9 cellular contexts compared by ENCODE assay signal in the genomic region with DNA sequence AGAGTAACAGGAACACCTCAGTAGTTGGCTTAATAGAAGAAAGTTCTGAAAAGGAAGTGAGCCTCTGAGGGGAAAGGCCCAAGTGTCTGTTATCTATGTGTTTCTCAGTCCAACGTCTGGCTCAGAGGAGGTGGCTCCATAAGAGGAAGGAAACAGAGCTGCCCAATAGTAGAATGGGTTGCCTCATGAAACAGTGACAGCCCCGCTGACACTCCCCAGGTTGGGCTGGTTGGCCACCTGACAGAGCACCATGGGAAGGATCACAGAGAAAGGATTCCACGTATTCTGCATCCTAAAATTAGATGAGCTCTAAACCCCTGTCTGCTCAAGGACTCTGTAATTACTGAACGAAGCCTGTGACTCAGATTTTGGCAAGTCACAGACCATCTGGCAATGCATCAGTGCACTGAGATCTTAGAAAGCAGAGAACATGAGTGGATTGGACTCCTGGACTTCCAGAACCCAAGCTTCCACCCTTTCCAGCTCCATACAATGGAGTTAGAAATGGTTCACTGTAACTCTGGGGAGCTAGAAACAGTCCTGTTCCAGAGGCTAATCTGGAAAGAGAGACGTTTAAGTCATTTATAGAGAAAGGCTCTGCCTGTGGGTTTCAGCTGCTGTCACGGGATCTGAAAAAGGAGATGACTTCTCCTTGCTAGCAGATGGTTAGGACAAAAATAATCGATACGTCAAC. TPM values are rescaled to one million over a fixed set of nuclear protein-coding genes. Genes with fewer than 3 reads are reported as not detected.
DNase-seq lines count a peak whose midpoint lies in the region; ATAC-seq and TF ChIP-seq lines count a peak whose summit lies in the region.
"Had no signal": no experiment of that assay in that cellular context is flagged by ENCODE, and none has a peak within 500 bp of the region (broad histone marks: within the 10 kb centered on the region; RNA-seq: fewer than 3 reads in every experiment).

No MANE protein-coding gene starts in this region.

- H3K27me3 ChIP-seq in Caco-2 (replicated peaks; ENCODE audit: control insufficient read depth, insufficient read depth, low read length), result no peaks in the 10 kb centered on the region; the same call in 1 of the 2 replicates

- ATAC-seq in GM19351 (IDR thresholded peaks at IDR 0.05; ENCODE audit: unreplicated experiment), result peak; percentile 100
- ATAC-seq in HG03159 (IDR thresholded peaks at IDR 0.05; ENCODE audit: unreplicated experiment), result peak; percentile 98
- ATAC-seq in WTC11, result no peak
- ATAC-seq: K562 had no signal

- H3K36me3 Mint-ChIP-seq in WTC11, result no peaks in the 10 kb centered on the region
- H3K36me3 Mint-ChIP-seq in glutamatergic neuron (ENCODE audit: unreplicated experiment), result no peaks in the 10 kb centered on the region
- no peaks in the 10 kb centered on the region for H3K36me3 Mint-ChIP-seq in Caco-2 (ENCODE audit: insufficient read depth, unreplicated experiment)

- no peak overlapping the region for H3K4me3 ChIP-seq in Caco-2 (ENCODE audit: low read depth, low read length)
- H3K4me3 ChIP-seq: K562 had no signal

- no peaks in the 10 kb centered on the region for H3K9me3 ChIP-seq in Caco-2

- BruUV-seq in Caco-2 (replicated peaks; lab: Mats Ljungman, UMichigan), result no TSS peak

- POLR2A ChIA-PET in GM10248 (lab: Yijun Ruan, JAX) (interaction anchor here (0.6 to 1.7 kb wide), 2 partner anchors 19 to 78 kb away, joined by 3 to 7 read pairs; partner anchors contain the start of gene SCD), WTC11 (lab: Charles Lee) (no interaction called here), Caco-2 (lab: Charles Lee) (interaction anchor here (0.6 to 0.7 kb wide), 2 partner anchors 27 to 48 kb away, joined by 4 to 6 read pairs; no protein-coding TSS in a partner anchor)

- H3K4me3 Mint-ChIP-seq in WTC11 (no peak overlapping the region), glutamatergic neuron (ENCODE audit: unreplicated experiment) (no peak overlapping the region), Caco-2 (ENCODE audit: unreplicated experiment) (no peak overlapping the region)

- no peak overlapping the region for H3K27ac Mint-ChIP-seq in WTC11
- no peak overlapping the region for H3K27ac Mint-ChIP-seq in glutamatergic neuron (ENCODE audit: unreplicated experiment)
- H3K27ac Mint-ChIP-seq in Caco-2 (ENCODE audit: unreplicated experiment), result no peak overlapping the region

- no peaks in the 10 kb centered on the region for H3K4me1 Mint-ChIP-seq in WTC11
- peaks cover 11% of the 10 kb centered on the region for H3K4me1 Mint-ChIP-seq in glutamatergic neuron (ENCODE audit: low read depth, unreplicated experiment)
- no peaks in the 10 kb centered on the region for H3K4me1 Mint-ChIP-seq in Caco-2 (ENCODE audit: low read depth, unreplicated experiment)

- CTCF ChIA-PET in GM10248 (lab: Yijun Ruan, JAX) (interaction anchor here (1.4 to 7.5 kb wide), 3 partner anchors 12 to 344 kb away, joined by 3 to 70 read pairs (median 3); no protein-coding TSS in a partner anchor), WTC11 (lab: Charles Lee) (interaction anchor here (1.4 kb wide), 1 partner anchor 24 kb away, joined by 3 read pairs; no protein-coding TSS in a partner anchor), Caco-2 (lab: Charles Lee) (interaction anchor here (1.0 kb wide), 1 partner anchor 24 kb away, joined by 5 read pairs; no protein-coding TSS in a partner anchor)

- peak; percentile 84 for DNase-seq in GM10248 (ENCODE audit: extremely low spot score)
- peak; percentile 97 for DNase-seq in SKM-1 treated with dmso at 0.1 percent for 144 hours (lab: John Stamatoyannopoulos, UW; ENCODE audit: unreplicated experiment)
- peak; percentile 55 for DNase-seq in middle frontal gyrus (ENCODE audit: extremely low spot score, low spot score)
- no peak for DNase-seq in WTC11 (ENCODE audit: low spot score)
- DNase-seq in glutamatergic neuron, result no peak
- no peak for DNase-seq in Caco-2

- intact Hi-C loops in Caco-2 (cut with micrococcal nuclease; ENCODE audit: unreplicated experiment), result no loop called here

- no peaks in the 10 kb centered on the region for H3K4me1 ChIP-seq in Caco-2

- TF ChIP-seq CTCF in GM10248 (IDR thresholded peaks at IDR 0.05; ENCODE audit: control extremely low read depth, extremely low read depth, low read depth, missing control alignments) (no peak), WTC11 (IDR thresholded peaks at IDR 0.05) (no peak), glutamatergic neuron (IDR thresholded peaks at IDR 0.05; ENCODE audit: partially characterized antibody, unreplicated experiment) (no peak), Caco-2 (IDR thresholded peaks at IDR 0.05; ENCODE audit: insufficient read depth in 1 of 2, low read depth in 1 of 2, low read length in 1 of 2, severe bottlenecking in 1 of 2, unreplicated experiment in 1 of 2) (no peak)

- H3K27me3 Mint-ChIP-seq in WTC11 (ENCODE audit: low read depth) (peaks cover 50% of the 10 kb centered on the region), glutamatergic neuron (ENCODE audit: unreplicated experiment) (peaks cover 4% of the 10 kb centered on the region), Caco-2 (ENCODE audit: insufficient read depth, unreplicated experiment) (peaks cover 18% of the 10 kb centered on the region)

- H3K36me3 ChIP-seq in Caco-2 (ENCODE audit: control insufficient read depth, insufficient read depth, low read length), result no peaks in the 10 kb centered on the region

- H3K9me3 Mint-ChIP-seq in WTC11, result no peaks in the 10 kb centered on the region
- peaks cover 2% of the 10 kb centered on the region for H3K9me3 Mint-ChIP-seq in glutamatergic neuron (ENCODE audit: unreplicated experiment)
- H3K9me3 Mint-ChIP-seq in Caco-2 (ENCODE audit: unreplicated experiment), result no peaks in the 10 kb centered on the region

TF ChIP-seq in WTC11, 78 proteins besides CTCF, POLR2A, EP300 and RAD21 (continues in another document):
- TF ChIP-seq, protein P1, sequence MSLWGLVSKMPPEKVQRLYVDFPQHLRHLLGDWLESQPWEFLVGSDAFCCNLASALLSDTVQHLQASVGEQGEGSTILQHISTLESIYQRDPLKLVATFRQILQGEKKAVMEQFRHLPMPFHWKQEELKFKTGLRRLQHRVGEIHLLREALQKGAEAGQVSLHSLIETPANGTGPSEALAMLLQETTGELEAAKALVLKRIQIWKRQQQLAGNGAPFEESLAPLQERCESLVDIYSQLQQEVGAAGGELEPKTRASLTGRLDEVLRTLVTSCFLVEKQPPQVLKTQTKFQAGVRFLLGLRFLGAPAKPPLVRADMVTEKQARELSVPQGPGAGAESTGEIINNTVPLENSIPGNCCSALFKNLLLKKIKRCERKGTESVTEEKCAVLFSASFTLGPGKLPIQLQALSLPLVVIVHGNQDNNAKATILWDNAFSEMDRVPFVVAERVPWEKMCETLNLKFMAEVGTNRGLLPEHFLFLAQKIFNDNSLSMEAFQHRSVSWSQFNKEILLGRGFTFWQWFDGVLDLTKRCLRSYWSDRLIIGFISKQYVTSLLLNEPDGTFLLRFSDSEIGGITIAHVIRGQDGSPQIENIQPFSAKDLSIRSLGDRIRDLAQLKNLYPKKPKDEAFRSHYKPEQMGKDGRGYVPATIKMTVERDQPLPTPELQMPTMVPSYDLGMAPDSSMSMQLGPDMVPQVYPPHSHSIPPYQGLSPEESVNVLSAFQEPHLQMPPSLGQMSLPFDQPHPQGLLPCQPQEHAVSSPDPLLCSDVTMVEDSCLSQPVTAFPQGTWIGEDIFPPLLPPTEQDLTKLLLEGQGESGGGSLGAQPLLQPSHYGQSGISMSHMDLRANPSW (CRISPR knock-in tag; conservative IDR thresholded peaks at IDR 0.05; ENCODE audit: low read depth), result no peak
- TF ChIP-seq NFYB (CRISPR knock-in tag; conservative IDR thresholded peaks at IDR 0.05; ENCODE audit: low read depth), result no peak
- no peak for TF ChIP-seq SMAD3 (CRISPR knock-in tag; IDR thresholded peaks at IDR 0.05; ENCODE audit: borderline replicate concordance)
- no peak for TF ChIP-seq ZNF423 (CRISPR knock-in tag; IDR thresholded peaks at IDR 0.05)
- TF ChIP-seq, protein P2, sequence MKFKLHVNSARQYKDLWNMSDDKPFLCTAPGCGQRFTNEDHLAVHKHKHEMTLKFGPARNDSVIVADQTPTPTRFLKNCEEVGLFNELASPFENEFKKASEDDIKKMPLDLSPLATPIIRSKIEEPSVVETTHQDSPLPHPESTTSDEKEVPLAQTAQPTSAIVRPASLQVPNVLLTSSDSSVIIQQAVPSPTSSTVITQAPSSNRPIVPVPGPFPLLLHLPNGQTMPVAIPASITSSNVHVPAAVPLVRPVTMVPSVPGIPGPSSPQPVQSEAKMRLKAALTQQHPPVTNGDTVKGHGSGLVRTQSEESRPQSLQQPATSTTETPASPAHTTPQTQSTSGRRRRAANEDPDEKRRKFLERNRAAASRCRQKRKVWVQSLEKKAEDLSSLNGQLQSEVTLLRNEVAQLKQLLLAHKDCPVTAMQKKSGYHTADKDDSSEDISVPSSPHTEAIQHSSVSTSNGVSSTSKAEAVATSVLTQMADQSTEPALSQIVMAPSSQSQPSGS (CRISPR knock-in tag; IDR thresholded peaks at IDR 0.05; ENCODE audit: borderline replicate concordance, low read depth), result no peak
- TF ChIP-seq ELF4 (CRISPR knock-in tag; IDR thresholded peaks at IDR 0.05; ENCODE audit: low read depth), result no peak
- TF ChIP-seq, protein P3, sequence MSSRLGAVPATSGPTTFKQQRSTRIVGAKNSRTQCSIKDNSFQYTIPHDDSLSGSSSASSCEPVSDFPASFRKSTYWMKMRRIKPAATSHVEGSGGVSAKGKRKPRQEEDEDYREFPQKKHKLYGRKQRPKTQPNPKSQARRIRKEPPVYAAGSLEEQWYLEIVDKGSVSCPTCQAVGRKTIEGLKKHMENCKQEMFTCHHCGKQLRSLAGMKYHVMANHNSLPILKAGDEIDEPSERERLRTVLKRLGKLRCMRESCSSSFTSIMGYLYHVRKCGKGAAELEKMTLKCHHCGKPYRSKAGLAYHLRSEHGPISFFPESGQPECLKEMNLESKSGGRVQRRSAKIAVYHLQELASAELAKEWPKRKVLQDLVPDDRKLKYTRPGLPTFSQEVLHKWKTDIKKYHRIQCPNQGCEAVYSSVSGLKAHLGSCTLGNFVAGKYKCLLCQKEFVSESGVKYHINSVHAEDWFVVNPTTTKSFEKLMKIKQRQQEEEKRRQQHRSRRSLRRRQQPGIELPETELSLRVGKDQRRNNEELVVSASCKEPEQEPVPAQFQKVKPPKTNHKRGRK (CRISPR knock-in tag; IDR thresholded peaks at IDR 0.05; ENCODE audit: borderline replicate concordance), result no peak
- TF ChIP-seq ZNF121 (CRISPR knock-in tag; IDR thresholded peaks at IDR 0.05), result no peak

RNA-seq across cellular contexts. Expression of gene PKD2L1, which starts 2.9 kb away (rescaled TPM):
- total RNA-seq in WTC11 (2021), result 0.09 TPM in 1 of 3 replicates, not detected in the others
- total RNA-seq in glutamatergic neuron (ENCODE audit: unreplicated experiment), result 0.44 TPM
- 0.19 TPM in 1 of 2 replicates, not detected in the other for total RNA-seq in Caco-2 (2022)
- total RNA-seq: K562 had no signal

RNA-seq across cellular contexts. Expression of gene SCD, which starts 19.9 kb away (rescaled TPM):
- 490 to 556 TPM (median 501 TPM) in 3 replicates for total RNA-seq in WTC11 (2021)
- total RNA-seq in glutamatergic neuron (ENCODE audit: unreplicated experiment), result 589 TPM
- 449 and 457 TPM in 2 replicates for total RNA-seq in Caco-2 (2022)

RNA-seq across cellular contexts. Expression of gene BLOC1S2, which starts 40.7 kb away (rescaled TPM):
- total RNA-seq in WTC11 (2021), result 47.6 to 54.1 TPM (median 52.4 TPM) in 3 replicates
- 82.9 TPM for total RNA-seq in glutamatergic neuron (ENCODE audit: unreplicated experiment)
- 51.9 and 52.8 TPM in 2 replicates for total RNA-seq in Caco-2 (2022)

RNA-seq across cellular contexts. Expression of gene CWF19L1, which starts 59.7 kb away (rescaled TPM):
- total RNA-seq in WTC11 (2021), result 27.3 to 28.1 TPM (median 28.0 TPM) in 3 replicates
- total RNA-seq in glutamatergic neuron (ENCODE audit: unreplicated experiment), result 24.2 TPM
- 41.1 and 41.2 TPM in 2 replicates for total RNA-seq in Caco-2 (2022)

Comparison
In these comparisons a context has a peak if more than half of its experiments do, and no peak if none do; other contexts are left out.
1. DNase-seq: peak in GM10248 (single experiment), SKM-1 treated with dmso at 0.1 percent for 144 hours (single experiment) and middle frontal gyrus (single experiment); none in WTC11 (single experiment), glutamatergic neuron (single experiment) and Caco-2 (0 of 2).